In the genomic region with DNA sequence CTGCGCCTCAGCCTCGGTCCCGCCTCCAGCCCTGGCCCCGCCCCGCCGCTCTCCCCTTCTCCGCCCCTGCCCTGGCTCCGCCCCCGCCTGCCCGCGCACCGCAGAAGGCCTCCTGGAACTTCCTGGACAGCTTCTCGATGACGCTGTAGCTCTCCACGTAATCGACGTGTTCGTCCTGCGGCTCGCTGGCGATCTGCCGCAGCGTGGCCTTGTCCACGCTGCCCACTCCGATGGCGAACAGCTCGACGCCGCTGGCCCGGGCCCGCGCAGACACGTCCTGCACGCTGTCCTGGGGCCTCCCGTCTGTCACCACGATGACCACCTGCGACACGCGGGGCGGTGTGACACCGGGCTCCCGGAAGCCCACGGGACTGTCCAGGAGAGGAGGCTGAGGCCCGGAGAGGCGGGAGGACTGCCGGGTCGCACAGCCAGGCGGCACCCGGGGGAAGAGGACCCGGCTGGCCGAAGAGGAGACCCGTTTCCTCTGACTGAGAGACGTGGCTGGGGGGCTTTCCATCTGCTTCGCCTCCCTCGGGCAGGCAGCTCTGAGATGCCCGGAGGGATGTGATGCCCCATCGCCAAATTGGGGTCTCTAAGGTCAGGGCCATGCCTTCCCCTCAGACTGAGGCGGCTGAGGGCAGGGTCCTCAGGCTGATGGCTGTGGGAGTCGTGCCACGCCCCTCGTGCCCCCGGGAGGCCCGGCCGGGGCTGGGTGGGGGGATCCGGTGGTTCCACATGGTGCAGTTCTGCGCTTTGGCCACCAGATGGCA, we compare ENCODE assay signal across 7 cellular contexts. TPM values are rescaled to one million over a fixed set of nuclear protein-coding genes. Genes with fewer than 3 reads are reported as not detected.
DNase-seq lines count a peak whose midpoint lies in the region; ATAC-seq, FAIRE-seq and TF ChIP-seq lines count a peak whose summit lies in the region.

No MANE protein-coding gene starts in this region.

- intact Hi-C loops in breast epithelium (cut with DNase I; ENCODE audit: low total_unique reads) = no loop called here

- H3K27me3 ChIP-seq in WERI-Rb-1 (ENCODE audit: insufficient read depth, low read depth, severe bottlenecking) (no peaks in the 10 kb centered on the region), breast epithelium (no peaks in the 10 kb centered on the region)

- peak; percentile 70 for DNase-seq in GM18507 (ENCODE audit: extremely low spot score, insufficient read length, low read depth)
- peak; percentile 84 for DNase-seq in NCI-H2029 treated with DMSO at 0.1 percent for 48 hours (lab: John Stamatoyannopoulos, UW)
- DNase-seq in WERI-Rb-1 = no peak
- DNase-seq in breast epithelium (ENCODE audit: low spot score in 2 of 2) = peak; percentile 79 to 82
- peak; percentile 98 for DNase-seq in iris pigment epithelial cell (ENCODE audit: low read depth)
- peak; percentile 76 to 78 for DNase-seq in stimulated activated CD4-positive, alpha-beta T cell treated with anti-CD3 and anti-CD28 coated beads, Interleukin-12 subunit alpha, Interleukin-12 subunit beta, amount 100 ng/mL, for 24 hours (ENCODE audit: low read depth in 2 of 2)

- H3K4me3 ChIP-seq in WERI-Rb-1 (ENCODE audit: low read depth, low read length) (peak overlapping the region; percentile 79), breast epithelium (peak overlapping the region; percentile 30 to 78 (median 68))

- TF ChIP-seq CTCF in WERI-Rb-1 (IDR thresholded peaks at IDR 0.05; ENCODE audit: low read depth, low read length) (peak; percentile 90), breast epithelium (IDR thresholded peaks at IDR 0.05) (peak; percentile 99 to 100 (median 100))

- H3K36me3 ChIP-seq in WERI-Rb-1 = no peaks in the 10 kb centered on the region
- no peaks in the 10 kb centered on the region for H3K36me3 ChIP-seq in breast epithelium

- FAIRE-seq in GM18507 (lab: Jason Lieb, UNC) = peak; percentile 52

- peak; percentile 86 for TF ChIP-seq POLR2A in breast epithelium (IDR thresholded peaks at IDR 0.05)

- ATAC-seq in HG02870 (IDR thresholded peaks at IDR 0.05; ENCODE audit: unreplicated experiment) = peak; percentile 52

- no peaks in the 10 kb centered on the region for H3K4me1 ChIP-seq in breast epithelium

- peaks cover 4% of the 10 kb centered on the region for H3K9me3 ChIP-seq in WERI-Rb-1 (ENCODE audit: severe bottlenecking)
- H3K9me3 ChIP-seq in breast epithelium = no peaks in the 10 kb centered on the region

- H3K27ac ChIP-seq in WERI-Rb-1 (peak overlapping the region; percentile 73), breast epithelium (peak overlapping the region; percentile 99 to 100)

RNA-seq across cellular contexts. Expression of a gene that starts 4.6 kb away (rescaled TPM):
- not detected for total RNA-seq in breast epithelium

RNA-seq across cellular contexts. Expression of a gene that starts 38.8 kb away (rescaled TPM):
- 100 to 1,000 TPM in 1 of 3 donors, 10 to 100 TPM in 2; 41.3 to 130 (median 70.1) TPM for total RNA-seq in breast epithelium
